In genomic region chr3:3201584-3201983, GRCh38 we compare ENCODE assay signal across 9 cellular contexts. TPM values are rescaled to one million over a fixed set of nuclear protein-coding genes. Genes with fewer than 3 reads are reported as not detected.
DNase-seq lines count a peak whose midpoint lies in the region; ATAC-seq and FAIRE-seq lines count a peak whose summit lies in the region.
"Had no signal": no experiment of that assay in that cellular context is flagged by ENCODE, and none has a peak within 500 bp of the region (broad histone marks: within the 10 kb centered on the region; RNA-seq: fewer than 3 reads in every experiment).

No MANE protein-coding gene starts in this region.

- H3K27me3 Mint-ChIP-seq in activated naive CD8-positive, alpha-beta T cell treated with anti-CD3 and anti-CD28 coated beads, Interleukin-2, amount 10 ng/mL, durations not matched to agents 7 days and 5 days = no peaks in the 10 kb centered on the region
- H3K27me3 Mint-ChIP-seq in activated naive CD8-positive, alpha-beta T cell treated with anti-CD3 and anti-CD28 coated beads for 36 hours = no peaks in the 10 kb centered on the region
- peaks cover 7% of the 10 kb centered on the region for H3K27me3 Mint-ChIP-seq in T-helper 2 cell treated with Interferon-gamma antibody and Interleukin-4, amounts not matched to agents 5 μg/mL and 100 μg/mL, for 36 hours (ENCODE audit: low read depth)

- no peak overlapping the region for H3K27ac Mint-ChIP-seq in activated naive CD8-positive, alpha-beta T cell treated with anti-CD3 and anti-CD28 coated beads, Interleukin-2, amount 10 ng/mL, durations not matched to agents 7 days and 5 days
- H3K27ac Mint-ChIP-seq in activated naive CD8-positive, alpha-beta T cell treated with anti-CD3 and anti-CD28 coated beads for 36 hours = no peak overlapping the region
- H3K27ac Mint-ChIP-seq in T-helper 2 cell treated with Interferon-gamma antibody and Interleukin-4, amounts not matched to agents 5 μg/mL and 100 μg/mL, for 36 hours = no peak overlapping the region

- no peak for DNase-seq in activated naive CD8-positive, alpha-beta T cell treated with anti-CD3 and anti-CD28 coated beads, Interleukin-2, amount 10 ng/mL, durations not matched to agents 7 days and 5 days
- no peak for DNase-seq in activated naive CD8-positive, alpha-beta T cell treated with anti-CD3 and anti-CD28 coated beads for 36 hours
- DNase-seq in urothelium cell line (ENCODE audit: low spot score) (no peak), NCI-H2196 treated with DMSO at 0.1 percent for 48 hours (lab: John Stamatoyannopoulos, UW; ENCODE audit: unreplicated experiment) (no peak), NCI-H2196 (lab: John Stamatoyannopoulos, UW; ENCODE audit: unreplicated experiment) (no peak)
- DNase-seq in T-helper 2 cell treated with Interferon-gamma antibody and Interleukin-4, amounts not matched to agents 5 μg/mL and 100 μg/mL, for 36 hours (ENCODE audit: low spot score) = no peak
- DNase-seq: nucleus accumbens had no signal

- H3K9me3 Mint-ChIP-seq in activated naive CD8-positive, alpha-beta T cell treated with anti-CD3 and anti-CD28 coated beads, Interleukin-2, amount 10 ng/mL, durations not matched to agents 7 days and 5 days = no peaks in the 10 kb centered on the region
- H3K9me3 Mint-ChIP-seq in activated naive CD8-positive, alpha-beta T cell treated with anti-CD3 and anti-CD28 coated beads for 36 hours = no peaks in the 10 kb centered on the region
- H3K9me3 Mint-ChIP-seq in T-helper 2 cell treated with Interferon-gamma antibody and Interleukin-4, amounts not matched to agents 5 μg/mL and 100 μg/mL, for 36 hours = no peaks in the 10 kb centered on the region

- FAIRE-seq in urothelium cell line (lab: Jason Lieb, UNC) = no peak

- no peaks in the 10 kb centered on the region for H3K36me3 Mint-ChIP-seq in activated naive CD8-positive, alpha-beta T cell treated with anti-CD3 and anti-CD28 coated beads, Interleukin-2, amount 10 ng/mL, durations not matched to agents 7 days and 5 days
- H3K36me3 Mint-ChIP-seq in activated naive CD8-positive, alpha-beta T cell treated with anti-CD3 and anti-CD28 coated beads for 36 hours = no peaks in the 10 kb centered on the region
- no peaks in the 10 kb centered on the region for H3K36me3 Mint-ChIP-seq in T-helper 2 cell treated with Interferon-gamma antibody and Interleukin-4, amounts not matched to agents 5 μg/mL and 100 μg/mL, for 36 hours (ENCODE audit: low read depth)

- no peak overlapping the region for H3K4me3 Mint-ChIP-seq in activated naive CD8-positive, alpha-beta T cell treated with anti-CD3 and anti-CD28 coated beads, Interleukin-2, amount 10 ng/mL, durations not matched to agents 7 days and 5 days
- H3K4me3 Mint-ChIP-seq in activated naive CD8-positive, alpha-beta T cell treated with anti-CD3 and anti-CD28 coated beads for 36 hours = no peak overlapping the region
- no peak overlapping the region for H3K4me3 Mint-ChIP-seq in T-helper 2 cell treated with Interferon-gamma antibody and Interleukin-4, amounts not matched to agents 5 μg/mL and 100 μg/mL, for 36 hours

- POLR2A ChIA-PET in activated naive CD8-positive, alpha-beta T cell treated with anti-CD3 and anti-CD28 coated beads, Interleukin-2, amount 10 ng/mL, durations not matched to agents 7 days and 5 days (lab: Charles Lee) = no interaction called here

- peak; percentile 39 for ATAC-seq in activated naive CD8-positive, alpha-beta T cell treated with anti-CD3 and anti-CD28 coated beads, Interleukin-2, amount 10 ng/mL, durations not matched to agents 7 days and 5 days (ENCODE audit: low read depth)
- ATAC-seq in HG02678 (IDR thresholded peaks at IDR 0.05; ENCODE audit: unreplicated experiment) (peak; percentile 90), HG03520 (IDR thresholded peaks at IDR 0.05; ENCODE audit: unreplicated experiment) (peak; percentile 94)

- H3K4me1 Mint-ChIP-seq in activated naive CD8-positive, alpha-beta T cell treated with anti-CD3 and anti-CD28 coated beads, Interleukin-2, amount 10 ng/mL, durations not matched to agents 7 days and 5 days = peaks cover 11% of the 10 kb centered on the region
- peaks cover 13% of the 10 kb centered on the region for H3K4me1 Mint-ChIP-seq in activated naive CD8-positive, alpha-beta T cell treated with anti-CD3 and anti-CD28 coated beads for 36 hours
- peaks cover 8% of the 10 kb centered on the region for H3K4me1 Mint-ChIP-seq in T-helper 2 cell treated with Interferon-gamma antibody and Interleukin-4, amounts not matched to agents 5 μg/mL and 100 μg/mL, for 36 hours (ENCODE audit: low read depth)

RNA-seq across cellular contexts. Expression of gene CRBN, which starts 22.1 kb away (rescaled TPM):
- 10 to 100 TPM; 73.0 to 75.6 TPM for total RNA-seq in activated naive CD8-positive, alpha-beta T cell treated with anti-CD3 and anti-CD28 coated beads, Interleukin-2, amount 10 ng/mL, durations not matched to agents 7 days and 5 days
- 10 to 100 TPM; 37.7 to 43.6 TPM for total RNA-seq in activated naive CD8-positive, alpha-beta T cell treated with anti-CD3 and anti-CD28 coated beads for 36 hours

Comparison
In these comparisons a context has a peak if more than half of its experiments do, and no peak if none do; other contexts are left out.
1. ATAC-seq: peak in every context shown above with its lines; median percentile 94 in HG03520; 90 in HG02678; 39 in activated naive CD8-positive, alpha-beta T cell treated with anti-CD3 and anti-CD28 coated beads, Interleukin-2, amount 10 ng/mL, durations not matched to agents 7 days and 5 days.